Comparison of ENCODE assay signal across 18 cellular contexts in genomic region chr1:39386997-39387396, GRCh38.
DNase-seq lines count a peak whose midpoint lies in the region; ATAC-seq, FAIRE-seq and TF ChIP-seq lines count a peak whose summit lies in the region.
"Had no signal": no experiment of that assay in that cellular context is flagged by ENCODE, and none has a peak within 500 bp of the region (broad histone marks: within the 10 kb centered on the region; RNA-seq: fewer than 3 reads in every experiment).

No MANE protein-coding gene starts in this region.

- H4K20me1 ChIP-seq in K562 (replicated peaks; ENCODE audit: control insufficient read depth, insufficient read depth, low read length) = no peaks in the 10 kb centered on the region

- no peak overlapping the region for H3K4me3 Mint-ChIP-seq in activated T-cell treated with anti-CD3 and anti-CD28 coated beads, Interleukin-2, amount 50 U/mL, for 72 hours
- no peak overlapping the region for H3K4me3 Mint-ChIP-seq in activated T-cell treated with anti-CD3 and anti-CD28 coated beads, Interleukin-2, amount 50 U/mL, for 24 hours
- H3K4me3 Mint-ChIP-seq in osteocyte (ENCODE audit: unreplicated experiment) = no peak overlapping the region
- H3K4me3 Mint-ChIP-seq: CD4-positive, alpha-beta memory T cell; endodermal cell had no signal

- H3K4me2 ChIP-seq in K562 (ENCODE audit: insufficient read depth, low read length) = no peak overlapping the region

- BruUV-seq in K562 (replicated peaks; lab: Mats Ljungman, UMichigan) = no TSS peak

- no peak for ATAC-seq in activated T-cell treated with anti-CD3 and anti-CD28 coated beads, Interleukin-2, amount 50 U/mL, for 72 hours (replicated peaks in 1 of 2)
- no peak for ATAC-seq in K562
- no peak for ATAC-seq in thoracic aorta (ENCODE audit: insufficient number of reproducible peaks, low FRiP score, low read depth)
- ATAC-seq: left cardiac atrium had no signal

- H3K4me3 ChIP-seq in K562 (no peak overlapping the region), muscle layer of duodenum (ENCODE audit: low read depth in 1 of 2, low read length in 2 of 2) (no peak overlapping the region), thoracic aorta (no peak overlapping the region)

- H3K36me3 ChIP-seq in K562 (ENCODE audit: control insufficient read depth, insufficient read depth, low read length) (peaks cover 54% of the 10 kb centered on the region), muscle layer of duodenum (ENCODE audit: control insufficient read depth in 1 of 2, insufficient read depth in 2 of 2, low read length in 2 of 2) (peaks cover 38 to 41% of the 10 kb centered on the region in 2 donors), thoracic aorta (peaks cover 38% of the 10 kb centered on the region)

- peaks cover 17% of the 10 kb centered on the region for H3K4me1 Mint-ChIP-seq in activated T-cell treated with anti-CD3 and anti-CD28 coated beads, Interleukin-2, amount 50 U/mL, for 72 hours (ENCODE audit: low read depth)
- peaks cover 17% of the 10 kb centered on the region for H3K4me1 Mint-ChIP-seq in activated T-cell treated with anti-CD3 and anti-CD28 coated beads, Interleukin-2, amount 50 U/mL, for 24 hours (ENCODE audit: low read depth)
- peaks cover 20% of the 10 kb centered on the region for H3K4me1 Mint-ChIP-seq in osteocyte (ENCODE audit: unreplicated experiment)

- H3K9me3 ChIP-seq in K562 (replicated peaks; ENCODE audit: control insufficient read depth, insufficient read depth, low read depth, low read length) (no peaks in the 10 kb centered on the region), muscle layer of duodenum (ENCODE audit: control insufficient read depth in 1 of 2, low read length in 2 of 2) (no peaks in the 10 kb centered on the region), thoracic aorta (no peaks in the 10 kb centered on the region)

- no peaks in the 10 kb centered on the region for H3K27me3 Mint-ChIP-seq in activated T-cell treated with anti-CD3 and anti-CD28 coated beads, Interleukin-2, amount 50 U/mL, for 72 hours (ENCODE audit: low read depth)
- no peaks in the 10 kb centered on the region for H3K27me3 Mint-ChIP-seq in activated T-cell treated with anti-CD3 and anti-CD28 coated beads, Interleukin-2, amount 50 U/mL, for 24 hours
- no peaks in the 10 kb centered on the region for H3K27me3 Mint-ChIP-seq in osteocyte (ENCODE audit: unreplicated experiment)
- H3K27me3 Mint-ChIP-seq: CD4-positive, alpha-beta memory T cell had no signal

- peaks cover 14 to 35% of the 10 kb centered on the region in 2 donors for H3K36me3 Mint-ChIP-seq in activated T-cell treated with anti-CD3 and anti-CD28 coated beads, Interleukin-2, amount 50 U/mL, for 72 hours (ENCODE audit: insufficient read depth in 2 of 2)
- peaks cover 93% of the 10 kb centered on the region for H3K36me3 Mint-ChIP-seq in activated T-cell treated with anti-CD3 and anti-CD28 coated beads, Interleukin-2, amount 50 U/mL, for 24 hours (ENCODE audit: low read depth)
- H3K36me3 Mint-ChIP-seq in osteocyte (ENCODE audit: unreplicated experiment) = peaks cover 46% of the 10 kb centered on the region

- no peak for FAIRE-seq in K562 (lab: Jason Lieb, UNC)
- FAIRE-seq: GM18507, H1 had no signal

- in situ Hi-C loops in K562 (cut with MboI) = no loop called here

- H3K27me3 ChIP-seq in K562 (ENCODE audit: control insufficient read depth in 2 of 2, insufficient read depth in 2 of 2, low read length in 2 of 2) = no peaks in the 10 kb centered on the region
- H3K27me3 ChIP-seq in muscle layer of duodenum (ENCODE audit: low read depth, low read length) = no peaks in the 10 kb centered on the region
- H3K27me3 ChIP-seq in thoracic aorta (replicated peaks; ENCODE audit: insufficient read depth) = no peaks in the 10 kb centered on the region

- intact Hi-C loops in K562 (cut with micrococcal nuclease) = loop anchor here (1.0 to 2.0 kb wide), 2 partner anchors 121 to 280 kb away; no protein-coding TSS in a partner anchor

- H2AFZ ChIP-seq in K562 (ENCODE audit: low read depth, low read length) = no peak overlapping the region

- H3K27ac ChIP-seq in K562 (ENCODE audit: extremely low read depth, low read depth, low read length) = peak overlapping the region; percentile 51; the same call in 1 of the 3 replicates
- H3K27ac ChIP-seq in muscle layer of duodenum (ENCODE audit: low read length) = peak overlapping the region; percentile 10
- H3K27ac ChIP-seq in thoracic aorta = peak overlapping the region; percentile 75 to 80
- H3K27ac ChIP-seq: WERI-Rb-1 had no signal

- peaks cover 47% of the 10 kb centered on the region for H3K79me2 ChIP-seq in K562 (ENCODE audit: control insufficient read depth, insufficient read depth, low read length)

- POLR2A ChIA-PET in K562 (lab: Yijun Ruan, JAX) = interaction anchor here (0.5 to 2.0 kb wide), 8 partner anchors 10 to 1306 kb away, joined by 3 to 7 read pairs (median 3); no protein-coding TSS in a partner anchor

- 92% methylated on average over 5 of the region's 5 CpGs for WGBS in K562 (ENCODE audit: insufficient coverage, low coverage, missing lambda C conversion rate)

- H3K9ac ChIP-seq in K562 (ENCODE audit: insufficient read depth in 1 of 2, low read depth in 2 of 2, low read length in 2 of 2) = no peak overlapping the region

- TF ChIP-seq EP300 in K562 (IDR thresholded peaks at IDR 0.05; ENCODE audit: low read length) = no peak

- H3K9me3 Mint-ChIP-seq in activated T-cell treated with anti-CD3 and anti-CD28 coated beads, Interleukin-2, amount 50 U/mL, for 72 hours = no peaks in the 10 kb centered on the region
- H3K9me3 Mint-ChIP-seq in activated T-cell treated with anti-CD3 and anti-CD28 coated beads, Interleukin-2, amount 50 U/mL, for 24 hours = no peaks in the 10 kb centered on the region
- no peaks in the 10 kb centered on the region for H3K9me3 Mint-ChIP-seq in osteocyte (ENCODE audit: unreplicated experiment)
- H3K9me3 Mint-ChIP-seq: endodermal cell had no signal

- CTCF ChIA-PET in K562 (lab: Yijun Ruan, JAX; ENCODE audit: low intra/inter-chr PET ratio) = no interaction called here

- H3K4me1 ChIP-seq in K562 (replicated peaks in 1 of 2; ENCODE audit: control insufficient read depth in 2 of 2, insufficient read depth in 2 of 2, low read length in 2 of 2) (peaks cover 31 to 55% of the 10 kb centered on the region in 2 experiments), muscle layer of duodenum (ENCODE audit: control insufficient read depth in 1 of 2, insufficient read depth in 2 of 2, low read length in 2 of 2) (peaks cover 8 to 25% of the 10 kb centered on the region in 2 donors), thoracic aorta (ENCODE audit: control insufficient read depth in 1 of 2, low read depth in 2 of 2) (peaks cover 31 to 64% of the 10 kb centered on the region in 2 donors)

- TF ChIP-seq POLR2A in K562 (conservative IDR thresholded peaks at IDR 0.05) = no peak

- no peaks in the 10 kb centered on the region for H3K9me1 ChIP-seq in K562 (ENCODE audit: control insufficient read depth, insufficient read depth, low read length)

- TF ChIP-seq CTCF in K562 (IDR thresholded peaks at IDR 0.05 in 2 of 3, conservative IDR thresholded peaks at IDR 0.05 in 1 of 3; ENCODE audit: insufficient read depth in 2 of 3, low read depth in 1 of 3, low read length in 3 of 3) (no peak), thoracic aorta (IDR thresholded peaks at IDR 0.05) (no peak), osteocyte (IDR thresholded peaks at IDR 0.05) (no peak)

- H3K27ac Mint-ChIP-seq in activated T-cell treated with anti-CD3 and anti-CD28 coated beads, Interleukin-2, amount 50 U/mL, for 72 hours = peak overlapping the region; percentile 52
- no peak overlapping the region for H3K27ac Mint-ChIP-seq in activated T-cell treated with anti-CD3 and anti-CD28 coated beads, Interleukin-2, amount 50 U/mL, for 24 hours
- no peak overlapping the region for H3K27ac Mint-ChIP-seq in osteocyte (ENCODE audit: unreplicated experiment)
- H3K27ac Mint-ChIP-seq: endodermal cell had no signal

- DNase-seq in activated T-cell treated with anti-CD3 and anti-CD28 coated beads, Interleukin-2, amount 50 U/mL, for 72 hours = no peak
- no peak for DNase-seq in activated T-cell treated with anti-CD3 and anti-CD28 coated beads, Interleukin-2, amount 50 U/mL, for 24 hours
- DNase-seq in K562 (ENCODE audit: extremely low read depth in 1 of 4, low spot score in 3 of 4) (no peak), thoracic aorta (ENCODE audit: low spot score) (no peak), DMS53 treated with DMSO at 0.1 percent for 48 hours (lab: John Stamatoyannopoulos, UW; ENCODE audit: unreplicated experiment) (no peak), osteocyte (ENCODE audit: extremely low spot score, unreplicated experiment) (no peak), NCI-H1048 (lab: John Stamatoyannopoulos, UW) (no peak)
- DNase-seq: activated CD8-positive, alpha-beta memory T cell treated with anti-CD3 and anti-CD28 coated beads for 24 hours; CD4-positive, alpha-beta memory T cell; endodermal cell; left cardiac atrium; NCI-H345; NK-92 treated with Interleukin-12 subunit alpha and Interleukin-12 subunit beta, amount 100 ng/mL, for 24 hours; T-helper 1 cell; WERI-Rb-1 had no signal

- no peak for TF ChIP-seq RAD21 in K562 (CRISPR knock-in tag; conservative IDR thresholded peaks at IDR 0.05 in 1 of 2, IDR thresholded peaks at IDR 0.05 in 1 of 2)

TF ChIP-seq in K562, 482 proteins besides CTCF, POLR2A, EP300 and RAD21:
- TF ChIP-seq SAP30 (IDR thresholded peaks at IDR 0.05; ENCODE audit: borderline replicate concordance, insufficient read depth, low read depth, low read length, poor library complexity, severe bottlenecking) = no peak
TF ChIP-seq in K562: peak in this region for 0.

Comparison
In these comparisons a context has a peak if more than half of its experiments do, and no peak if none do; other contexts are left out.
1. H3K27ac ChIP-seq: peak in every context shown above with its lines; median percentile 78 in thoracic aorta; 51 in K562; 10 in muscle layer of duodenum.